10 cellular contexts compared by ENCODE assay signal in genomic region chr12:50271724-50272247, GRCh38. TPM values are rescaled to one million over a fixed set of nuclear protein-coding genes. Genes with fewer than 3 reads are reported as not detected.
DNase-seq lines count a peak whose midpoint lies in the region; ATAC-seq and TF ChIP-seq lines count a peak whose summit lies in the region.
"Had no signal": no experiment of that assay in that cellular context is flagged by ENCODE, and none has a peak within 500 bp of the region (broad histone marks: within the 10 kb centered on the region; RNA-seq: fewer than 3 reads in every experiment).

No MANE protein-coding gene starts in this region.

- H3K27me3 ChIP-seq in ACC112 (ENCODE audit: insufficient read depth, low read length) = no peaks in the 10 kb centered on the region
- no peaks in the 10 kb centered on the region for H3K27me3 ChIP-seq in adipocyte (replicated peaks; ENCODE audit: control insufficient read depth, insufficient read depth, low read length)
- H3K27me3 ChIP-seq in heart right ventricle = no peaks in the 10 kb centered on the region
- no peaks in the 10 kb centered on the region for H3K27me3 ChIP-seq in prostate gland (replicated peaks; ENCODE audit: insufficient read depth)
- H3K27me3 ChIP-seq: neutrophil had no signal

- H3K4me1 ChIP-seq in ACC112 (ENCODE audit: control insufficient read depth, insufficient read depth, low read length, unreplicated experiment) = peaks cover 6% of the 10 kb centered on the region
- peaks cover 32% of the 10 kb centered on the region for H3K4me1 ChIP-seq in adipocyte (ENCODE audit: control insufficient read depth, insufficient read depth, low read length)
- H3K4me1 ChIP-seq in heart right ventricle = peaks cover 0 to 48% (median 21%) of the 10 kb centered on the region in 9 donors
- peaks cover 4% of the 10 kb centered on the region for H3K4me1 ChIP-seq in prostate gland (replicated peaks)

- H2AFZ ChIP-seq in ACC112 (ENCODE audit: low read length, unreplicated experiment) = peak overlapping the region; percentile 88

- TF ChIP-seq POLR2A in prostate gland (IDR thresholded peaks at IDR 0.05) = no peak

- intact Hi-C loops in heart right ventricle (cut with DNase I) = no loop called here
- intact Hi-C loops in prostate gland (cut with DNase I) = no loop called here

- no peaks in the 10 kb centered on the region for H3K79me2 ChIP-seq in ACC112 (ENCODE audit: control insufficient read depth, insufficient read depth, low read length, unreplicated experiment)

- WGBS in heart right ventricle, 2 donors = 44 to 59% methylated on average over 2 of the region's 2 CpGs
- WGBS in prostate gland = 64% methylated on average over 2 of the region's 2 CpGs

- H3K9ac ChIP-seq in adipocyte (ENCODE audit: low read length) = peak overlapping the region; percentile 82

- no peaks in the 10 kb centered on the region for H3K36me3 ChIP-seq in ACC112 (ENCODE audit: insufficient read depth, low read length)
- no peaks in the 10 kb centered on the region for H3K36me3 ChIP-seq in adipocyte (ENCODE audit: control insufficient read depth, insufficient read depth, low read length, severe bottlenecking)
- peaks cover 0 to 10% (median 0%) of the 10 kb centered on the region in 9 donors for H3K36me3 ChIP-seq in heart right ventricle
- H3K36me3 ChIP-seq in prostate gland = no peaks in the 10 kb centered on the region
- H3K36me3 ChIP-seq: neutrophil had no signal

- peak overlapping the region; percentile 64 for H3K27ac ChIP-seq in ACC112 (ENCODE audit: low read depth, low read length)
- peak overlapping the region; percentile 60 to 92 (median 81) for H3K27ac ChIP-seq in heart right ventricle
- H3K27ac ChIP-seq in prostate gland = peak overlapping the region; percentile 28 to 51
- H3K27ac ChIP-seq: neutrophil had no signal

- TF ChIP-seq CTCF in heart right ventricle (IDR thresholded peaks at IDR 0.05) = no peak
- no peak for TF ChIP-seq CTCF in prostate gland (IDR thresholded peaks at IDR 0.05)

- H3K9me3 ChIP-seq in adipocyte (ENCODE audit: control insufficient read depth, low read length) = no peaks in the 10 kb centered on the region
- no peaks in the 10 kb centered on the region for H3K9me3 ChIP-seq in heart right ventricle
- no peaks in the 10 kb centered on the region for H3K9me3 ChIP-seq in prostate gland
- H3K9me3 ChIP-seq: neutrophil had no signal

- DNase-seq in adipocyte (ENCODE audit: low read depth) (peak; percentile 64), heart right ventricle (no peak), prostate gland (ENCODE audit: low spot score) (no peak), NCI-H1930 (lab: John Stamatoyannopoulos, UW) (no peak), NCI-H446 treated with DMSO at 0.1 percent for 48 hours (lab: John Stamatoyannopoulos, UW) (no peak)
- DNase-seq in activated naive CD4-positive, alpha-beta T cell treated with anti-CD3 and anti-CD28 coated beads, Interleukin-2, amount 50 U/mL, for 16 hours = no peak
- DNase-seq: H7 had no signal

- H3K4me3 ChIP-seq in ACC112 (ENCODE audit: low read depth, low read length) (peak overlapping the region; percentile 66), adipocyte (ENCODE audit: low read length) (peak overlapping the region; percentile 73), heart right ventricle (peak overlapping the region in 7 of 10 donors; percentile 1 to 46 (median 26)), prostate gland (no peak overlapping the region)

- ATAC-seq in heart right ventricle = peak in 7 of 8 donors; percentile 34 to 67 (median 43)
- ATAC-seq in GM21737 (IDR thresholded peaks at IDR 0.05; ENCODE audit: unreplicated experiment) = no peak

RNA-seq across cellular contexts. Expression of gene LIMA1, which starts 11.5 kb away (rescaled TPM):
- total RNA-seq in heart right ventricle = 10 to 100 TPM; 13.8 to 26.0 (median 16.2) TPM
- polyA plus RNA-seq in heart right ventricle = 10 to 100 TPM; 10.6 to 34.4 TPM
- 10 to 100 TPM; 66.7 to 94.2 TPM for total RNA-seq in prostate gland

Comparison
In these comparisons a context has a peak if more than half of its experiments do, and no peak if none do; other contexts are left out.
1. H3K4me3 ChIP-seq: peak in ACC112 (single experiment), adipocyte (single experiment) and heart right ventricle (7 of 10); none in prostate gland (0 of 2).
2. Peak in every context shown above with its lines, with median percentiles within 50 percentile points of each other: H3K27ac ChIP-seq.